In the genomic region with DNA sequence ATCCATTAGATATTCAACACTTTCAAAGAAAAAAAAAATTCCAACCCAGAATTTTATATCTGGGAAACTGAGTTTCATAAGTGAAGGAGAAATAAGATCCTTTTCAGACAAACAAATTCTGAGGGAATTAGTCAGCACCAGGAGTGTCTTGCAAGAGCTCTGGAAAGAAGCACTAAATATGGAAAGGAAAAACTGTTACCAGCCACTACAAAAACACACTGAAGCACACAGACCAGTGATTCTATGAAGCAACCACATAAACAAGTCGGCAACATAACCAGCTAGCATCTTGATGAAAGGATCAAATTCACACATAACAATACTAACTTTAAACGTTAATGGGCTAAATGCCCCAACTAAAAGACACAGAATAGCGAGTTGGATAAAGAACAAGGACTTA, we compare ENCODE assay signal across 30 cellular contexts.
"Had no signal": no experiment of that assay in that cellular context is flagged by ENCODE, and none has a peak within 500 bp of the region (broad histone marks: within the 10 kb centered on the region; RNA-seq: fewer than 3 reads in every experiment).

No MANE protein-coding gene starts in this region.

- H3K27me3 ChIP-seq: ascending aorta, brain microvascular endothelial cell, SJCRH30 had no signal

- H3K9me3 ChIP-seq: ascending aorta, SJCRH30 had no signal

- H3K27ac ChIP-seq: ascending aorta, brain microvascular endothelial cell, KMS-11, SJCRH30, SK-N-MC, WERI-Rb-1 had no signal

- H3K4me1 ChIP-seq: ascending aorta, SJCRH30 had no signal

- H3K36me3 ChIP-seq: ascending aorta, brain microvascular endothelial cell, SJCRH30, WERI-Rb-1 had no signal

- ATAC-seq: activated CD8-positive, alpha-beta T cell treated with anti-CD3 and anti-CD28 coated beads for 36 hours; activated T-cell treated with anti-CD3 and anti-CD28 coated beads, Interleukin-2, amount 50 U/mL, for 72 hours; activated T-helper 17 cell treated with anti-CD3 and anti-CD28 coated beads, Interleukin-2, amount 50 U/mL, for 72 hours; Panc1 had no signal

- DNase-seq: activated CD4-positive, alpha-beta T cell treated with anti-CD3 and anti-CD28 coated beads for 1 hour; activated CD4-positive, alpha-beta T cell treated with anti-CD3 and anti-CD28 coated beads for 48 hours; activated CD4-positive, alpha-beta T cell treated with anti-CD3 and anti-CD28 coated beads, Interleukin-2, amount 50 U/mL, for 4 hours; activated CD4-positive, CD25-positive, alpha-beta regulatory T cell; activated CD8-positive, alpha-beta T cell treated with anti-CD3 and anti-CD28 coated beads for 36 hours; activated effector memory CD4-positive, alpha-beta T cell treated with anti-CD3 and anti-CD28 coated beads, Interleukin-2, amount 50 U/mL, for 16 hours; activated naive CD4-positive, alpha-beta T cell; activated naive CD4-positive, alpha-beta T cell treated with anti-CD3 and anti-CD28 coated beads, Interleukin-2, amount 50 U/mL, for 16 hours; activated naive CD8-positive, alpha-beta T cell treated with anti-CD3 and anti-CD28 coated beads for 36 hours; activated T-cell treated with anti-CD3 and anti-CD28 coated beads, Interleukin-2, amount 50 U/mL, for 1 hour; activated T-cell treated with anti-CD3 and anti-CD28 coated beads, Interleukin-2, amount 50 U/mL, for 72 hours; amygdala; brain microvascular endothelial cell; NCI-H1105; NCI-H1417 treated with DMSO at 0.1 percent for 48 hours; NCI-H1930; NCI-H2081 treated with DMSO at 0.1 percent for 48 hours; NCI-H226; NCI-H446 treated with DMSO at 0.1 percent for 48 hours; NCI-H524; NCI-H69; SHP77; SJCRH30; T1000; WERI-Rb-1 had no signal

- H3K4me3 ChIP-seq: ascending aorta, SJCRH30, SK-N-MC had no signal
